In the genomic region with DNA sequence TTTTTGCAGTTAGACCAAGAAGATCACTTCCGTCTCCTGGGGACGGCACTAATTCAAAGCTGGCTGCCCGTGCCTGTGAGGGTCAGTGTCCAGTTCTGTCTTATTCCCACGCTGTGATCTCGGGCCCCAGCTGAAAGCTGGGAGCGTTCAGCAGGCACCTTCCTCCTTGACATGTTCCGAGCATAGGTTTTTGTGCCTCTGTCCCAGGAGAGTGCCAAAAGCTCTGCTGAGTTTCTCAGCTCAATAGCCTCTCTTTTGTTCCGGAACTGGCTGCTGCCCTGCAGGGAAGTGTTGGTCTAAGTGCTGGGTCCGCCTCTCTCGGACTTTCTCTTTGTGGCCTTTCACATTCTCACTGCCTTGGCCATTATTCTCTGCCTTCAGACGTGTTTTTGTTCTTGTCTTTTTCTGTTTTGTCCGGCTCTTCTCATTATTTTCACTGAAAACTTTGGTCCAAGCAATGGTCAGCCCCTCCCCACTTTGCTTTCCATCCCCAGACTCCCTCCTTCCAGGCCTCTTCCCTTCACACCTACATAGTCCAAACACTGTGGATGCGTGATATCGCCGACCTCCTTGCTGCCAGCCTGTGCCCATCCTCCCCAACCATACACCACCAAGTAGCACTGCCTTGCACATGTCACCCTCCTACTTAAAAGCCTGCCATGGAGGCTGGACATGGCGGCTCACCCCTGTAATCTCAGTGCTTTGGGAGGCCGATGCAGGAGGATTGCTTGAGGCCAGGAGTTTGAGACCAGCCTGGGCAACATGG, we compare ENCODE assay signal across 2 cellular contexts.
TF ChIP-seq lines count a peak whose summit lies in the region.

No MANE protein-coding gene starts in this region.

TF ChIP-seq in HepG2, 621 proteins besides CTCF, POLR2A, EP300 and RAD21 (continued from another document):
- TF ChIP-seq FOXP4 (CRISPR knock-in tag; IDR thresholded peaks at IDR 0.05) = no peak
- no peak for TF ChIP-seq TP53 (CRISPR knock-in tag; conservative IDR thresholded peaks at IDR 0.05)
- TF ChIP-seq XBP1 (CRISPR knock-in tag; IDR thresholded peaks at IDR 0.05) = no peak
- TF ChIP-seq KMT2B (CRISPR knock-in tag; IDR thresholded peaks at IDR 0.05) = no peak
- no peak for TF ChIP-seq SATB2 (CRISPR knock-in tag; IDR thresholded peaks at IDR 0.05)
- TF ChIP-seq TFDP1 (CRISPR knock-in tag; IDR thresholded peaks at IDR 0.05; ENCODE audit: borderline replicate concordance) = no peak
- no peak for TF ChIP-seq GLI4 (CRISPR knock-in tag; IDR thresholded peaks at IDR 0.05; ENCODE audit: borderline replicate concordance)
- TF ChIP-seq MTA3 (CRISPR knock-in tag; IDR thresholded peaks at IDR 0.05) = no peak
- TF ChIP-seq CAMTA2 (CRISPR knock-in tag; IDR thresholded peaks at IDR 0.05; ENCODE audit: borderline replicate concordance) = no peak
- TF ChIP-seq, protein P1, sequence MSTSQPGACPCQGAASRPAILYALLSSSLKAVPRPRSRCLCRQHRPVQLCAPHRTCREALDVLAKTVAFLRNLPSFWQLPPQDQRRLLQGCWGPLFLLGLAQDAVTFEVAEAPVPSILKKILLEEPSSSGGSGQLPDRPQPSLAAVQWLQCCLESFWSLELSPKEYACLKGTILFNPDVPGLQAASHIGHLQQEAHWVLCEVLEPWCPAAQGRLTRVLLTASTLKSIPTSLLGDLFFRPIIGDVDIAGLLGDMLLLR (CRISPR knock-in tag; IDR thresholded peaks at IDR 0.05) = no peak
- no peak for TF ChIP-seq CERS6 (CRISPR knock-in tag; IDR thresholded peaks at IDR 0.05)

TF ChIP-seq in HEK293T, 16 proteins besides CTCF, POLR2A, EP300 and RAD21 (continued from another document):
- TF ChIP-seq ARNT (IDR thresholded peaks at IDR 0.05) (no peak), ZNF384 (IDR thresholded peaks at IDR 0.05) (no peak)
